In genomic region chr7:144835668-144836544, GRCh38 we compare ENCODE assay signal across 8 cellular contexts. TPM values are rescaled to one million over a fixed set of nuclear protein-coding genes. Genes with fewer than 3 reads are reported as not detected.
A peak's percentile ranks its signal among the peaks of the same experiment; 100 is the strongest.
DNase-seq lines count a peak whose midpoint lies in the region; ATAC-seq and TF ChIP-seq lines count a peak whose summit lies in the region.

TPK1 (minus strand) TSS chr7:144836053; CDS start chr7:144835602, 451 bp downstream.

- no peak for TF ChIP-seq POLR2A in breast epithelium (IDR thresholded peaks at IDR 0.05)

- POLR2A ChIA-PET in A673 (lab: Charles Lee; ENCODE audit: low non-redundant PET): no interaction called here

- no peaks in the 10 kb centered on the region for H3K9me3 ChIP-seq in A673 (ENCODE audit: low read depth, low read length, poor library complexity, severe bottlenecking)
- no peaks in the 10 kb centered on the region for H3K9me3 ChIP-seq in WERI-Rb-1 (ENCODE audit: severe bottlenecking)
- H3K9me3 ChIP-seq in breast epithelium: no peaks in the 10 kb centered on the region
- peaks cover 4% of the 10 kb centered on the region for H3K9me3 ChIP-seq in iPS-18c (ENCODE audit: control insufficient read depth, insufficient read depth, low read length)
- H3K9me3 ChIP-seq in skeletal muscle tissue (ENCODE audit: control insufficient read depth in 3 of 3, low read length in 3 of 3): no peaks in the 10 kb centered on the region

- H3K27ac ChIP-seq in A673 (ENCODE audit: low read depth, low read length, poor library complexity, severe bottlenecking): peak within 1 kb of the TSS; percentile 71
- peak within 1 kb of the TSS; percentile 88 for H3K27ac ChIP-seq in WERI-Rb-1
- peak within 1 kb of the TSS; percentile 88 to 92 for H3K27ac ChIP-seq in breast epithelium
- H3K27ac ChIP-seq in skeletal muscle tissue (ENCODE audit: low read depth, low read length): peak within 1 kb of the TSS; percentile 87

- DNase-seq in A673 (ENCODE audit: low spot score) (peak; percentile 92), NCI-H2171 (lab: John Stamatoyannopoulos, UW) (peak; percentile 92), WERI-Rb-1 (peak; percentile 91), breast epithelium (ENCODE audit: low spot score in 2 of 2) (peak; percentile 65 to 75)

- TF ChIP-seq CTCF in A673 (conservative IDR thresholded peaks at IDR 0.05; ENCODE audit: low read depth, low read length) (no peak), WERI-Rb-1 (IDR thresholded peaks at IDR 0.05; ENCODE audit: low read depth, low read length) (no peak), breast epithelium (IDR thresholded peaks at IDR 0.05) (no peak)

- H3K36me3 ChIP-seq in A673 (ENCODE audit: insufficient read depth, low read length, poor library complexity, severe bottlenecking) (no peaks in the 10 kb centered on the region), WERI-Rb-1 (no peaks in the 10 kb centered on the region), breast epithelium (no peaks in the 10 kb centered on the region), skeletal muscle tissue (ENCODE audit: control insufficient read depth in 3 of 3, insufficient read depth in 3 of 3, low read length in 3 of 3) (no peaks in the 10 kb centered on the region)

- CTCF ChIA-PET in A673 (lab: Charles Lee): no interaction called here

- no TSS peak for BruUV-seq in A673 (replicated peaks; lab: Mats Ljungman, UMichigan)

- peaks cover 4% of the 10 kb centered on the region for H3K4me1 ChIP-seq in A673 (ENCODE audit: insufficient read depth, low read length, poor library complexity, severe bottlenecking)
- H3K4me1 ChIP-seq in breast epithelium: no peaks in the 10 kb centered on the region
- H3K4me1 ChIP-seq in skeletal muscle tissue (ENCODE audit: control insufficient read depth in 3 of 3, insufficient read depth in 3 of 3, low read length in 3 of 3): peaks cover 0 to 15% (median 5%) of the 10 kb centered on the region in 3 donors

- ATAC-seq in GM18858 (IDR thresholded peaks at IDR 0.05; ENCODE audit: unreplicated experiment): peak; percentile 85
- ATAC-seq in HG03066 (IDR thresholded peaks at IDR 0.05; ENCODE audit: low read depth, unreplicated experiment): peak; percentile 76

- H3K4me3 ChIP-seq in A673 (ENCODE audit: low read depth, low read length, poor library complexity, severe bottlenecking) (peak within 1 kb of the TSS; percentile 73), WERI-Rb-1 (ENCODE audit: low read depth, low read length) (peak within 1 kb of the TSS; percentile 97), breast epithelium (peak within 1 kb of the TSS; percentile 73 to 82 (median 76)), iPS-18c (ENCODE audit: insufficient read depth, low read depth, low read length) (peak within 1 kb of the TSS; percentile 60), skeletal muscle tissue (ENCODE audit: low read length in 3 of 3) (peak within 1 kb of the TSS; percentile 89 to 99 (median 97))

- peak within 1 kb of the TSS; percentile 85 to 92 (median 92) for H3K9ac ChIP-seq in skeletal muscle tissue (ENCODE audit: low read depth in 1 of 3, low read length in 3 of 3)

- intact Hi-C loops in A673 (cut with micrococcal nuclease; ENCODE audit: unreplicated experiment) (no loop called here), breast epithelium (cut with DNase I; ENCODE audit: low total_unique reads) (no loop called here)

- H3K27me3 ChIP-seq in A673 (replicated peaks; ENCODE audit: insufficient read depth, low read depth, low read length, poor library complexity): no peaks in the 10 kb centered on the region
- no peaks in the 10 kb centered on the region for H3K27me3 ChIP-seq in WERI-Rb-1 (ENCODE audit: insufficient read depth, low read depth, severe bottlenecking)
- no peaks in the 10 kb centered on the region for H3K27me3 ChIP-seq in breast epithelium
- H3K27me3 ChIP-seq in skeletal muscle tissue (ENCODE audit: control insufficient read depth in 3 of 3, insufficient read depth in 3 of 3, low read length in 3 of 3): no peaks in the 10 kb centered on the region

RNA-seq across cellular contexts. Expression of gene TPK1, which starts in this region (rescaled TPM):
- total RNA-seq in A673 (2021): 1.8 and 3.5 TPM in 2 replicates
- 1 to 10 TPM; 4.8 to 9.8 (median 7.9) TPM for total RNA-seq in breast epithelium
- total RNA-seq in skeletal muscle tissue: 7.3 TPM

Comparison
In these comparisons a context has a peak if more than half of its experiments do, and no peak if none do; other contexts are left out.
1. Peak in every context shown above with its lines: DNase-seq, ATAC-seq, H3K4me3 ChIP-seq and H3K27ac ChIP-seq.